ENCODE assay signal across 1 cellular context in the genomic region with DNA sequence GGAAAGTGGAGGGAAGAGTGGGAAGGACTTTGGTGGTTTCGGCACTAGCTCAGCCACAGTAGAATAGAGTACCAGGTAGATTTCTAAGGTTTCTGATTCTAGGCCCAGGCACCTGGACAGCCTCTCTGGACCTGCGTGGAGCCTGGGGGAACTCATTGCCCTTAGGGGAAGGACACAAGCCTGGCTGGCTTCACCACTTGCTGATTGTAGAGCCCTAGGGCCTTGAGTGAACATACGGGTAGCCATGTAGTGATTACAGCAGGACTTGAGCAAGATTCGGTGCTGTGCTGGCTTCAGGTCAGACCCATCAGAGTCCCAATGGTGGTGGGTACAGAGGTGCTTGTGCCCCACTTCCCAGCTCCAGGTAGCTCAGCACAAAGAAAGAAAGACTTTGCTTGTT.
TF ChIP-seq lines count a peak whose summit lies in the region.

No MANE protein-coding gene starts in this region.

TF ChIP-seq in IMR-90, 13 proteins besides CTCF, POLR2A, EP300 and RAD21 (continued from another document):
- TF ChIP-seq USF2 (IDR thresholded peaks at IDR 0.05; ENCODE audit: low read depth, low read length) (no peak), CEBPB (IDR thresholded peaks at IDR 0.05; ENCODE audit: low read depth, low read length) (no peak), BHLHE40 (IDR thresholded peaks at IDR 0.05; ENCODE audit: low read depth, low read length) (no peak), MAZ (IDR thresholded peaks at IDR 0.05; ENCODE audit: borderline replicate concordance, low read depth, low read length) (no peak), RCOR1 (IDR thresholded peaks at IDR 0.05; ENCODE audit: insufficient replicate concordance, low read length) (no peak), RFX5 (IDR thresholded peaks at IDR 0.05; ENCODE audit: low read depth, low read length) (no peak), ELK1 (IDR thresholded peaks at IDR 0.05; ENCODE audit: borderline replicate concordance, low read depth, low read length) (no peak)
